In the genomic region with DNA sequence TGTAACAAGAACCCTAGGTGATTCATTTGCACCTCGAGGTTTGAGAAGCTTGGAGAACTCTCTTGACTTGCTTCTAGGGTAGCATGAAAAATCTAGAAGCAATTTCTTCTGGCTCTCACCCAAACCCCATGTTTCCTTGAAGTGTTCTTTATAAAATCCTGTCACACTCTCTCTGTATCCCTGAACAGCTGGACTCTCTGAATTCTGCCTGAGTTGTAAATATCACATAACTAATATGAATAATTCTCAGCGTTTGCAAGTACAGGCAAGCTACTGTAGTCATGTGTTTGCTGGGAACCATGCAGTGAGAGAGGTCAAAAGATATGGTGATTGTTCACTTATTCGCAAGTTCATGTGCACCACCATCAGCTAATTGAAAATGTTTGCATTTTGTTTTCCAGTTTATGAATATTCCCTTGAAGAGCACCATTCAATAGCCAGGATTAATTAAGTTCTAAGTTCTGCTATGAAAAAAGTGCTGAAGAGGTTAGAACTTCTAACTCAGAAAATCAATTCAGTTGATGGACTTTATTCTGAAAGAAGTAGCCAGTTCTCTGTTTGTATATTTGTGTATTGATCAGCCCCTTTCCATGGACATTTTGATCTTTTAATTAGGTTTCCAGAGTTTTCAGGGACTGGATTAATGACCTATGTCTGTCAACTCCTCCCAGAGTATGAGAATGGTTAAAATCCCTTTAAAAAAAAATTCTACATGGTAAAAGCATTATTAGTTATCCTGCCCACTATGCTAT, we compare ENCODE assay signal across 29 cellular contexts.
A peak's percentile ranks its signal among the peaks of the same experiment; 100 is the strongest.
DNase-seq lines count a peak whose midpoint lies in the region; ATAC-seq and TF ChIP-seq lines count a peak whose summit lies in the region.
"Had no signal": no experiment of that assay in that cellular context is flagged by ENCODE, and none has a peak within 500 bp of the region (broad histone marks: within the 10 kb centered on the region; RNA-seq: fewer than 3 reads in every experiment).

No MANE protein-coding gene starts in this region.

- H3K27me3 ChIP-seq in WERI-Rb-1 (ENCODE audit: insufficient read depth, low read depth, severe bottlenecking): no peaks in the 10 kb centered on the region
- H3K27me3 ChIP-seq: adrenal gland, heart right ventricle, SJSA1, stomach, tibial nerve had no signal

- peaks cover 15% of the 10 kb centered on the region for H3K4me1 Mint-ChIP-seq in chondrocyte (ENCODE audit: low read depth)
- no peaks in the 10 kb centered on the region for H3K4me1 Mint-ChIP-seq in activated naive CD8-positive, alpha-beta T cell treated with anti-CD3 and anti-CD28 coated beads, Interleukin-2, amount 50 U/mL, for 24 hours
- H3K4me1 Mint-ChIP-seq: activated CD4-positive, alpha-beta T cell treated with anti-CD3 and anti-CD28 coated beads for 36 hours; CD4-positive, alpha-beta memory T cell; neural crest cell had no signal

- intact Hi-C loops in sciatic nerve (cut with DNase I): no loop called here

- peaks cover 4% of the 10 kb centered on the region for H3K36me3 Mint-ChIP-seq in chondrocyte (ENCODE audit: low read depth)
- no peaks in the 10 kb centered on the region for H3K36me3 Mint-ChIP-seq in activated naive CD8-positive, alpha-beta T cell treated with anti-CD3 and anti-CD28 coated beads, Interleukin-2, amount 50 U/mL, for 24 hours (ENCODE audit: low read depth)
- H3K36me3 Mint-ChIP-seq: CD4-positive, alpha-beta memory T cell had no signal

- H3K27ac Mint-ChIP-seq in chondrocyte (ENCODE audit: unreplicated experiment): peak overlapping the region; percentile 25
- H3K27ac Mint-ChIP-seq in activated naive CD8-positive, alpha-beta T cell treated with anti-CD3 and anti-CD28 coated beads, Interleukin-2, amount 50 U/mL, for 24 hours: no peak overlapping the region
- H3K27ac Mint-ChIP-seq: activated CD4-positive, alpha-beta T cell treated with anti-CD3 and anti-CD28 coated beads for 36 hours; activated T-cell treated with anti-CD3 and anti-CD28 coated beads, Interleukin-2, amount 50 U/mL, for 24 hours; CD4-positive, alpha-beta memory T cell had no signal

- TF ChIP-seq CTCF in chondrocyte (IDR thresholded peaks at IDR 0.05): no peak
- no peak for TF ChIP-seq CTCF in WERI-Rb-1 (IDR thresholded peaks at IDR 0.05; ENCODE audit: low read depth, low read length)

- no peaks in the 10 kb centered on the region for H3K36me3 ChIP-seq in WERI-Rb-1
- H3K36me3 ChIP-seq: adrenal gland, heart right ventricle, SJSA1, stomach, tibial nerve had no signal

- peaks cover 2% of the 10 kb centered on the region for H3K9me3 Mint-ChIP-seq in chondrocyte (ENCODE audit: low read depth)
- peaks cover 3% of the 10 kb centered on the region for H3K9me3 Mint-ChIP-seq in activated naive CD8-positive, alpha-beta T cell treated with anti-CD3 and anti-CD28 coated beads, Interleukin-2, amount 50 U/mL, for 24 hours
- H3K9me3 Mint-ChIP-seq: activated T-cell treated with anti-CD3 and anti-CD28 coated beads, Interleukin-2, amount 50 U/mL, for 24 hours had no signal

- H3K4me3 Mint-ChIP-seq in chondrocyte (ENCODE audit: unreplicated experiment): no peak overlapping the region
- no peak overlapping the region for H3K4me3 Mint-ChIP-seq in activated naive CD8-positive, alpha-beta T cell treated with anti-CD3 and anti-CD28 coated beads, Interleukin-2, amount 50 U/mL, for 24 hours
- H3K4me3 Mint-ChIP-seq: activated CD4-positive, alpha-beta T cell treated with anti-CD3 and anti-CD28 coated beads for 36 hours; activated T-cell treated with anti-CD3 and anti-CD28 coated beads, Interleukin-2, amount 50 U/mL, for 24 hours; CD4-positive, alpha-beta memory T cell; neural crest cell had no signal

- peak; percentile 76 for ATAC-seq in left lobe of liver
- peak; percentile 28 for ATAC-seq in sciatic nerve
- no peak for ATAC-seq in HG03342 (IDR thresholded peaks at IDR 0.05; ENCODE audit: unreplicated experiment)
- no peak for ATAC-seq in activated naive CD8-positive, alpha-beta T cell treated with anti-CD3 and anti-CD28 coated beads, Interleukin-2, amount 50 U/mL, for 24 hours
- ATAC-seq: activated CD4-positive, alpha-beta T cell treated with anti-CD3 and anti-CD28 coated beads for 36 hours had no signal

- DNase-seq in NCI-H146 (lab: John Stamatoyannopoulos, UW) (peak; percentile 29), NCI-H146 treated with DMSO at 0.1 percent for 48 hours (lab: John Stamatoyannopoulos, UW; ENCODE audit: unreplicated experiment) (no peak), chondrocyte (ENCODE audit: low spot score) (no peak), left lobe of liver (ENCODE audit: low spot score) (no peak), sciatic nerve (ENCODE audit: low spot score) (no peak), WERI-Rb-1 (no peak)
- DNase-seq in activated naive CD8-positive, alpha-beta T cell treated with anti-CD3 and anti-CD28 coated beads, Interleukin-2, amount 50 U/mL, for 24 hours: no peak
- DNase-seq: activated CD4-positive, alpha-beta T cell treated with anti-CD3 and anti-CD28 coated beads for 36 hours; activated naive CD4-positive, alpha-beta T cell; activated T-cell treated with anti-CD3 and anti-CD28 coated beads, Interleukin-2, amount 50 U/mL, for 24 hours; AML-193; CD4-positive, alpha-beta memory T cell; central memory CD4-positive, alpha-beta T cell; DMS 273 treated with DMSO at 0.1 percent for 48 hours; heart right ventricle; left ventricle myocardium inferior; MM.1S; NCI-H1436 treated with DMSO at 0.1 percent for 48 hours; NCI-H2171; NCI-H69; posterior cingulate gyrus; stimulated activated CD8-positive, alpha-beta memory T cell treated with anti-CD3 and anti-CD28 coated beads, Interleukin-4, amount 100 ng/mL, for 48 hours; stomach had no signal

- no peak overlapping the region for H3K27ac ChIP-seq in WERI-Rb-1
- H3K27ac ChIP-seq: 22Rv1, heart right ventricle, left ventricle myocardium inferior, SJSA1, stomach had no signal

- H3K4me3 ChIP-seq in WERI-Rb-1 (ENCODE audit: low read depth, low read length): no peak overlapping the region
- H3K4me3 ChIP-seq: adrenal gland, heart right ventricle, left ventricle myocardium inferior, SJSA1, stomach, tibial nerve had no signal

- no peaks in the 10 kb centered on the region for H3K9me3 ChIP-seq in WERI-Rb-1 (ENCODE audit: severe bottlenecking)
- H3K9me3 ChIP-seq: SJSA1, stomach had no signal

- no peaks in the 10 kb centered on the region for H3K27me3 Mint-ChIP-seq in chondrocyte (ENCODE audit: low read depth)
- no peaks in the 10 kb centered on the region for H3K27me3 Mint-ChIP-seq in activated naive CD8-positive, alpha-beta T cell treated with anti-CD3 and anti-CD28 coated beads, Interleukin-2, amount 50 U/mL, for 24 hours
- H3K27me3 Mint-ChIP-seq: activated CD4-positive, alpha-beta T cell treated with anti-CD3 and anti-CD28 coated beads for 36 hours; activated T-cell treated with anti-CD3 and anti-CD28 coated beads, Interleukin-2, amount 50 U/mL, for 24 hours; CD4-positive, alpha-beta memory T cell had no signal

Comparison
In these comparisons a context has a peak if more than half of its experiments do, and no peak if none do; other contexts are left out.
1. ATAC-seq: peak in left lobe of liver (single experiment) and sciatic nerve (single experiment); none in HG03342 (single experiment) and activated naive CD8-positive, alpha-beta T cell treated with anti-CD3 and anti-CD28 coated beads, Interleukin-2, amount 50 U/mL, for 24 hours (single experiment).